Comparison of ENCODE assay signal across 14 cellular contexts in the genomic region with DNA sequence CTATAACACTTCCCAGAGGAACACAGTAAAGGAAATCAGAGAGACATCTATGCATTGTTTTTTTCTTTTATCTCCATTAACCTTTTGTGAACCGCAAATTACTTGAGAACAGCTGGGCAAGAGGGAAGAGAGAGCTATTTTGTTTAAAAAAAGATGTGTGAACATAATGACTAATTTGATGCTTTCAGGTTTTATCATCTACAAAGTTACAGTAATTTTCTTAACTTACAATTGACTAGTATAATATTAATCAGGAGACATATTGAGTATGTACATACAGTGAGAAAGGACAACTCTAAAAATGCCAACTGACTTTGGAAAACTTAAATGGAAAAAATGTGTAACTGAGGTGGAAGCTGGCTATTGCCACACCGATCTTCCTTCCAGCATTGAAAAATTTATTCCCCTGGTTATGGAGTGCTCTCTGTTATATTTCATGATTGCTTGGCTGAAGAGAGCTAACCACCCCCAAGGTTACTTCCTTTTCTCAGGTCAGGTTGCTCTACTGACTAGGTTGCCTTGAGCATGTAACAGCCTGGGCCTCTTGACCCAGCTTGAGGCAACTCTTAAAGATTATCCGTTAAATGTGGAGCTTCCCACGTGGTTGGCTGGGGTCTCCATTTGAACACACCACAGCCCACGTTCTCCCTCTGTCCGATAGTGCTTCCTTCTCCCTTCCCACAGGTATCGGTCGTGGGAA.
DNase-seq lines count a peak whose midpoint lies in the region; ATAC-seq, FAIRE-seq and TF ChIP-seq lines count a peak whose summit lies in the region.
"Had no signal": no experiment of that assay in that cellular context is flagged by ENCODE, and none has a peak within 500 bp of the region (broad histone marks: within the 10 kb centered on the region; RNA-seq: fewer than 3 reads in every experiment).

No MANE protein-coding gene starts in this region.

- H3K9ac ChIP-seq in mesendoderm (ENCODE audit: low read length) = no peak overlapping the region
- H3K9ac ChIP-seq: parathyroid adenoma had no signal

- H3K27me3 ChIP-seq in mesendoderm (ENCODE audit: insufficient read depth, low read length, poor library complexity) (no peaks in the 10 kb centered on the region), dorsolateral prefrontal cortex (no peaks in the 10 kb centered on the region)

- H3K4me1 ChIP-seq in mesendoderm (ENCODE audit: control insufficient read depth, low read depth, low read length) = no peaks in the 10 kb centered on the region
- H3K4me1 ChIP-seq: parathyroid adenoma had no signal

- H3K4me2 ChIP-seq in mesendoderm (ENCODE audit: low read length) = no peak overlapping the region

- H3K4me3 ChIP-seq in mesendoderm (ENCODE audit: low read length) (no peak overlapping the region), dorsolateral prefrontal cortex (no peak overlapping the region)

- H4K8ac ChIP-seq in mesendoderm (ENCODE audit: low read depth, low read length) = no peak overlapping the region

- peak; percentile 61 for FAIRE-seq in GM18507 (lab: Jason Lieb, UNC)

- H2BK15ac ChIP-seq in mesendoderm (replicated peaks; ENCODE audit: low read depth) = no peak overlapping the region

- no CpG with 5 or more reads among the region's 8 CpGs for WGBS in mesendoderm (ENCODE audit: extremely low coverage, insufficient coverage, low lambda C conversion rate)

- no peak overlapping the region for H3K4ac ChIP-seq in mesendoderm (ENCODE audit: low read depth, low read length)

- no peak overlapping the region for H2BK5ac ChIP-seq in mesendoderm (ENCODE audit: low read length)

- DNase-seq in GM18507 (ENCODE audit: extremely low spot score, insufficient read length, low read depth) (no peak), mesendoderm (no peak), dorsolateral prefrontal cortex (no peak), NCI-H1105 (lab: John Stamatoyannopoulos, UW) (no peak), middle frontal gyrus (ENCODE audit: extremely low spot score, low spot score) (no peak)
- DNase-seq: ACHN; activated CD8-positive, alpha-beta memory T cell treated with anti-CD3 and anti-CD28 coated beads, Interleukin-2, amount 50 U/mL, for 4 hours; activated naive CD4-positive, alpha-beta T cell treated with anti-CD3 and anti-CD28 coated beads for 36 hours; CD4-positive, alpha-beta memory T cell had no signal

- no peak overlapping the region for H3K23ac ChIP-seq in mesendoderm (ENCODE audit: low read length)

- ATAC-seq in GM19468 (IDR thresholded peaks at IDR 0.05; ENCODE audit: extremely low read depth, unreplicated experiment) (peak; percentile 29), HG02798 (IDR thresholded peaks at IDR 0.05; ENCODE audit: poor library complexity, unreplicated experiment) (peak; percentile 75), HG03520 (IDR thresholded peaks at IDR 0.05; ENCODE audit: unreplicated experiment) (peak; percentile 75)
- ATAC-seq: stimulated activated memory B cell treated with anti-CD40 and anti-IgM and Interleukin-4, amounts not matched to agents 10 μg/mL and 1 μg/mL and 100 μg/mL, for 72 hours had no signal

- H4K5ac ChIP-seq in mesendoderm (ENCODE audit: low read length) = no peak overlapping the region

- H3K27ac ChIP-seq in mesendoderm (ENCODE audit: low read depth, low read length) (no peak overlapping the region), dorsolateral prefrontal cortex (no peak overlapping the region)
- H3K27ac ChIP-seq: parathyroid adenoma had no signal

- no peak for TF ChIP-seq CTCF in dorsolateral prefrontal cortex (IDR thresholded peaks at IDR 0.05 in 54 of 56, conservative IDR thresholded peaks at IDR 0.05 in 2 of 56; ENCODE audit: low read depth in 1 of 56, partially characterized antibody in 56 of 56)

- H3K36me3 ChIP-seq in mesendoderm (ENCODE audit: control insufficient read depth, insufficient read depth, low read length) = no peaks in the 10 kb centered on the region

- H2BK120ac ChIP-seq in mesendoderm (ENCODE audit: low read depth, low read length) = no peak overlapping the region

- H3K79me2 ChIP-seq in mesendoderm (ENCODE audit: control insufficient read depth, insufficient read depth, low read length) = no peaks in the 10 kb centered on the region
- H3K79me2 ChIP-seq: parathyroid adenoma had no signal

- no peak overlapping the region for H3K56ac ChIP-seq in mesendoderm (ENCODE audit: low read length)

- H3K79me1 ChIP-seq in mesendoderm (ENCODE audit: low read length) = no peaks in the 10 kb centered on the region

- no peak overlapping the region for H3K18ac ChIP-seq in mesendoderm (ENCODE audit: low read length)

- intact Hi-C loops in dorsolateral prefrontal cortex (cut with DNase I) = no loop called here

- no peak overlapping the region for H2AK5ac ChIP-seq in mesendoderm (ENCODE audit: low read length)
